Comparison of ENCODE assay signal across 27 cellular contexts in genomic region chr3:78314327-78314726, GRCh38.
A peak's percentile ranks its signal among the peaks of the same experiment; 100 is the strongest.
DNase-seq lines count a peak whose midpoint lies in the region; ATAC-seq, FAIRE-seq and TF ChIP-seq lines count a peak whose summit lies in the region.
"Had no signal": no experiment of that assay in that cellular context is flagged by ENCODE, and none has a peak within 500 bp of the region (broad histone marks: within the 10 kb centered on the region; RNA-seq: fewer than 3 reads in every experiment).

No MANE protein-coding gene starts in this region.

- H3K27me3 ChIP-seq in A673 (replicated peaks; ENCODE audit: insufficient read depth, low read depth, low read length, poor library complexity) = no peaks in the 10 kb centered on the region
- H3K27me3 ChIP-seq: BLaER1 had no signal

- intact Hi-C loops in A673 (cut with micrococcal nuclease; ENCODE audit: unreplicated experiment) = no loop called here

- CTCF ChIA-PET in A673 (lab: Charles Lee) = no interaction called here

- H3K27ac ChIP-seq in A673 (ENCODE audit: low read depth, low read length, poor library complexity, severe bottlenecking) = no peak overlapping the region
- H3K27ac ChIP-seq: BLaER1, GM23248, HL-60, RWPE1 had no signal

- no peak for ATAC-seq in HG03097 (IDR thresholded peaks at IDR 0.05; ENCODE audit: low FRiP score, unreplicated experiment)
- ATAC-seq: GM12878, Panc1, T-helper 17 cell had no signal

- POLR2A ChIA-PET in A673 (lab: Charles Lee; ENCODE audit: low non-redundant PET) = no interaction called here

- no peaks in the 10 kb centered on the region for H3K36me3 ChIP-seq in A673 (ENCODE audit: insufficient read depth, low read length, poor library complexity, severe bottlenecking)
- H3K36me3 ChIP-seq: BLaER1, HAP-1 had no signal

- peak; percentile 13 for FAIRE-seq in HTR-8/SVneo (lab: Jason Lieb, UNC)
- FAIRE-seq: GM12878 had no signal

- no peak for TF ChIP-seq CTCF in A673 (conservative IDR thresholded peaks at IDR 0.05; ENCODE audit: low read depth, low read length)

- no peaks in the 10 kb centered on the region for H3K4me1 ChIP-seq in A673 (ENCODE audit: insufficient read depth, low read length, poor library complexity, severe bottlenecking)
- H3K4me1 ChIP-seq: BLaER1, Caco-2 had no signal

- BruUV-seq in A673 (replicated peaks; lab: Mats Ljungman, UMichigan) = no TSS peak

- H3K4me3 ChIP-seq in A673 (ENCODE audit: low read depth, low read length, poor library complexity, severe bottlenecking) = no peak overlapping the region
- H3K4me3 ChIP-seq: BLaER1, GM12878, GM23248, HAP-1 had no signal

- no peaks in the 10 kb centered on the region for H3K9me3 ChIP-seq in A673 (ENCODE audit: low read depth, low read length, poor library complexity, severe bottlenecking)
- H3K9me3 ChIP-seq: BLaER1, Caco-2, HAP-1 had no signal

- DNase-seq in COLO829 (ENCODE audit: low spot score) = peak; percentile 8
- no peak for DNase-seq in HTR-8/SVneo (ENCODE audit: insufficient read length, low spot score)
- DNase-seq in NCI-H146 treated with DMSO at 0.1 percent for 48 hours (lab: John Stamatoyannopoulos, UW; ENCODE audit: unreplicated experiment) = peak; percentile 10
- peak; percentile 70 for DNase-seq in NCI-H748 treated with DMSO at 0.1 percent for 48 hours (lab: John Stamatoyannopoulos, UW)
- no peak for DNase-seq in A673 (ENCODE audit: low spot score)
- no peak for DNase-seq in NCI-H226
- DNase-seq: Caco-2; CD4-positive, CD25-positive, alpha-beta regulatory T cell; DMS79; EL; GDM1; GM23248; HFFc6; NCI-H1092; NCI-H187; NCI-H2107; NCI-H82; SHP77; T-helper 17 cell; T1000 had no signal

Comparison
In these comparisons a context has a peak if more than half of its experiments do, and no peak if none do; other contexts are left out.
1. DNase-seq: peak in COLO829 (single experiment), NCI-H146 treated with DMSO at 0.1 percent for 48 hours (single experiment) and NCI-H748 treated with DMSO at 0.1 percent for 48 hours (single experiment); none in HTR-8/SVneo (single experiment), A673 (single experiment) and NCI-H226 (single experiment).